Comparison of ENCODE assay signal across 1 cellular context in genomic region chr19:2429917-2430570, GRCh38.
TF ChIP-seq lines count a peak whose summit lies in the region.

No MANE protein-coding gene starts in this region.

TF ChIP-seq in WTC11, 78 proteins besides CTCF, POLR2A, EP300 and RAD21 (continued from another document):
- no peak for TF ChIP-seq ARID4B (CRISPR knock-in tag; IDR thresholded peaks at IDR 0.05; ENCODE audit: borderline replicate concordance)
- no peak for TF ChIP-seq ZNF416 (CRISPR knock-in tag; IDR thresholded peaks at IDR 0.05)
- no peak for TF ChIP-seq ZNF512 (CRISPR knock-in tag; IDR thresholded peaks at IDR 0.05; ENCODE audit: borderline replicate concordance)
- no peak for TF ChIP-seq TCF7 (CRISPR knock-in tag; IDR thresholded peaks at IDR 0.05; ENCODE audit: low read depth)
- TF ChIP-seq JUN (CRISPR knock-in tag; IDR thresholded peaks at IDR 0.05) = no peak
- no peak for TF ChIP-seq AR (CRISPR knock-in tag; IDR thresholded peaks at IDR 0.05)
- TF ChIP-seq NR2C2 (CRISPR knock-in tag; IDR thresholded peaks at IDR 0.05) = no peak
- no peak for TF ChIP-seq ZBTB21 (CRISPR knock-in tag; IDR thresholded peaks at IDR 0.05; ENCODE audit: borderline replicate concordance)
- TF ChIP-seq IRF1 (CRISPR knock-in tag; IDR thresholded peaks at IDR 0.05) = no peak
- no peak for TF ChIP-seq CREB1 (CRISPR knock-in tag; IDR thresholded peaks at IDR 0.05)
- no peak for TF ChIP-seq TEAD1 (CRISPR knock-in tag; IDR thresholded peaks at IDR 0.05)
- no peak for TF ChIP-seq ZBTB43 (CRISPR knock-in tag; IDR thresholded peaks at IDR 0.05)
- TF ChIP-seq NFYB (CRISPR knock-in tag; conservative IDR thresholded peaks at IDR 0.05; ENCODE audit: low read depth) = no peak
